ENCODE assay signal across 16 cellular contexts in genomic region chr21:31622397-31622796, GRCh38. TPM values are rescaled to one million over a fixed set of nuclear protein-coding genes. Genes with fewer than 3 reads are reported as not detected.
A peak's percentile ranks its signal among the peaks of the same experiment; 100 is the strongest.
DNase-seq lines count a peak whose midpoint lies in the region; FAIRE-seq and TF ChIP-seq lines count a peak whose summit lies in the region.
"Had no signal": no experiment of that assay in that cellular context is flagged by ENCODE, and none has a peak within 500 bp of the region (broad histone marks: within the 10 kb centered on the region; RNA-seq: fewer than 3 reads in every experiment).

No MANE protein-coding gene starts in this region.

- no peaks in the 10 kb centered on the region for H3K36me3 ChIP-seq in HEK293 (ENCODE audit: control insufficient read depth in 2 of 2, insufficient read depth in 1 of 2, low read length in 2 of 2)
- no peaks in the 10 kb centered on the region for H3K36me3 ChIP-seq in Loucy (ENCODE audit: insufficient read depth, low read length)

- no peaks in the 10 kb centered on the region for H3F3A ChIP-seq in Loucy (ENCODE audit: low read depth)

- intact Hi-C loops in posterior vena cava (cut with DNase I): no loop called here
- intact Hi-C loops in activated CD4-positive, alpha-beta memory T cell treated with anti-CD3 and anti-CD28 coated beads for 36 hours (cut with micrococcal nuclease): no loop called here

- H2AFZ ChIP-seq in Loucy (ENCODE audit: low read length): peak overlapping the region; percentile 47

- no peaks in the 10 kb centered on the region for H3K9me3 Mint-ChIP-seq in activated naive CD4-positive, alpha-beta T cell treated with anti-CD3 and anti-CD28 coated beads, Interleukin-2, amount 10 ng/mL, durations not matched to agents 7 days and 5 days
- H3K9me3 Mint-ChIP-seq in activated CD4-positive, alpha-beta memory T cell treated with anti-CD3 and anti-CD28 coated beads for 36 hours: no peaks in the 10 kb centered on the region

- H3K27ac ChIP-seq in HEK293 (ENCODE audit: extremely low read depth, low read depth, low read length): no peak overlapping the region
- H3K27ac ChIP-seq: RWPE1 had no signal

- TF ChIP-seq CTCF in HEK293 (tag by site-specific recombination; IDR thresholded peaks at IDR 0.05) (no peak), Loucy (conservative IDR thresholded peaks at IDR 0.05; ENCODE audit: low read length) (no peak)

- H3K9me3 ChIP-seq in HEK293 (ENCODE audit: control insufficient read depth, insufficient read depth, low read depth, low read length): no peaks in the 10 kb centered on the region
- H3K9me3 ChIP-seq in Loucy (ENCODE audit: insufficient read depth, low read depth, low read length): no peaks in the 10 kb centered on the region

- peak overlapping the region; percentile 40 for H3K4me2 ChIP-seq in Loucy (ENCODE audit: low read depth, low read length, poor library complexity, severe bottlenecking)

- no peak overlapping the region for H3K27ac Mint-ChIP-seq in activated naive CD4-positive, alpha-beta T cell treated with anti-CD3 and anti-CD28 coated beads, Interleukin-2, amount 10 ng/mL, durations not matched to agents 7 days and 5 days
- no peak overlapping the region for H3K27ac Mint-ChIP-seq in activated CD4-positive, alpha-beta memory T cell treated with anti-CD3 and anti-CD28 coated beads for 36 hours

- H3K79me2 ChIP-seq in Loucy (ENCODE audit: insufficient read depth, low read length): no peaks in the 10 kb centered on the region

- no peaks in the 10 kb centered on the region for H3K9me2 ChIP-seq in Loucy (replicated peaks; ENCODE audit: low read depth, low read length)

- POLR2A ChIA-PET in HEK293 (lab: Yijun Ruan, JAX): no interaction called here
- POLR2A ChIA-PET in activated CD4-positive, alpha-beta memory T cell treated with anti-CD3 and anti-CD28 coated beads for 36 hours (lab: Charles Lee): no interaction called here

- no peaks in the 10 kb centered on the region for H3K27me3 ChIP-seq in Loucy (ENCODE audit: insufficient read depth, low read length, poor library complexity, severe bottlenecking)

- peaks cover 3% of the 10 kb centered on the region for H3K27me3 Mint-ChIP-seq in activated naive CD4-positive, alpha-beta T cell treated with anti-CD3 and anti-CD28 coated beads, Interleukin-2, amount 10 ng/mL, durations not matched to agents 7 days and 5 days
- no peaks in the 10 kb centered on the region for H3K27me3 Mint-ChIP-seq in activated CD4-positive, alpha-beta memory T cell treated with anti-CD3 and anti-CD28 coated beads for 36 hours

- no peaks in the 10 kb centered on the region for H4K20me1 ChIP-seq in Loucy (ENCODE audit: insufficient read depth, low read length, poor library complexity, severe bottlenecking)

- H3K4me3 Mint-ChIP-seq in activated naive CD4-positive, alpha-beta T cell treated with anti-CD3 and anti-CD28 coated beads, Interleukin-2, amount 10 ng/mL, durations not matched to agents 7 days and 5 days: no peak overlapping the region
- no peak overlapping the region for H3K4me3 Mint-ChIP-seq in activated CD4-positive, alpha-beta memory T cell treated with anti-CD3 and anti-CD28 coated beads for 36 hours

- H3K4me1 ChIP-seq in HEK293 (ENCODE audit: control insufficient read depth, insufficient read depth, low read length): no peaks in the 10 kb centered on the region
- H3K4me1 ChIP-seq in Loucy (ENCODE audit: insufficient read depth, low read length, poor library complexity, severe bottlenecking): peaks cover 12% of the 10 kb centered on the region

- H3K4me1 Mint-ChIP-seq in activated naive CD4-positive, alpha-beta T cell treated with anti-CD3 and anti-CD28 coated beads, Interleukin-2, amount 10 ng/mL, durations not matched to agents 7 days and 5 days: peaks cover 13% of the 10 kb centered on the region
- H3K4me1 Mint-ChIP-seq in activated CD4-positive, alpha-beta memory T cell treated with anti-CD3 and anti-CD28 coated beads for 36 hours (ENCODE audit: low read depth): peaks cover 12% of the 10 kb centered on the region

- CTCF ChIA-PET in activated naive CD4-positive, alpha-beta T cell treated with anti-CD3 and anti-CD28 coated beads, Interleukin-2, amount 10 ng/mL, durations not matched to agents 7 days and 5 days (lab: Charles Lee): no interaction called here
- CTCF ChIA-PET in HEK293 (lab: Yijun Ruan, JAX): interaction anchor here (1.9 kb wide), 1 partner anchor 18 kb away, joined by 8 read pairs; no protein-coding TSS in a partner anchor
- CTCF ChIA-PET in activated CD4-positive, alpha-beta memory T cell treated with anti-CD3 and anti-CD28 coated beads for 36 hours (lab: Charles Lee): no interaction called here

- no peak for FAIRE-seq in RCC 7860 (lab: Jason Lieb, UNC)
- FAIRE-seq: GM18507 had no signal

- peak; percentile 27 for DNase-seq in activated naive CD4-positive, alpha-beta T cell treated with anti-CD3 and anti-CD28 coated beads, Interleukin-2, amount 10 ng/mL, durations not matched to agents 7 days and 5 days
- no peak for DNase-seq in activated naive CD4-positive, alpha-beta T cell treated with anti-CD3 and anti-CD28 coated beads, Interleukin-2, amount 50 U/mL, for 16 hours
- DNase-seq in posterior vena cava (ENCODE audit: low spot score) (peak; percentile 8), RCC 7860 (ENCODE audit: low spot score) (no peak)
- DNase-seq in activated CD4-positive, alpha-beta memory T cell treated with anti-CD3 and anti-CD28 coated beads for 36 hours: no peak
- DNase-seq: Calu3, KBM-7, MM.1S, NCI-H2029, NCI-H2227 treated with DMSO at 0.1 percent for 48 hours, NCI-H526 treated with DMSO at 0.1 percent for 48 hours, SHP77 had no signal

- H3K4me3 ChIP-seq in HEK293 (ENCODE audit: low read depth, low read length) (no peak overlapping the region), Loucy (ENCODE audit: low read length, poor library complexity, severe bottlenecking) (peak overlapping the region; percentile 41)

- no peaks in the 10 kb centered on the region for H3K36me3 Mint-ChIP-seq in activated naive CD4-positive, alpha-beta T cell treated with anti-CD3 and anti-CD28 coated beads, Interleukin-2, amount 10 ng/mL, durations not matched to agents 7 days and 5 days
- H3K36me3 Mint-ChIP-seq in activated CD4-positive, alpha-beta memory T cell treated with anti-CD3 and anti-CD28 coated beads for 36 hours: no peaks in the 10 kb centered on the region

- peak overlapping the region; percentile 4 for H3K9ac ChIP-seq in Loucy (ENCODE audit: low read depth, low read length, poor library complexity, severe bottlenecking)

TF ChIP-seq in HEK293, 187 proteins besides CTCF, POLR2A, EP300 and RAD21:
- TF ChIP-seq PRDM1 (tag by site-specific recombination; IDR thresholded peaks at IDR 0.05) (peak; percentile 57), ZSCAN4 (tag by site-specific recombination; IDR thresholded peaks at IDR 0.05) (no peak), KLF10 (tag by site-specific recombination; IDR thresholded peaks at IDR 0.05) (no peak), EGR2 (tag by site-specific recombination; IDR thresholded peaks at IDR 0.05; ENCODE audit: low read depth) (peak; percentile 51; the same call in 1 of the 2 replicates)
TF ChIP-seq in HEK293: peak in this region for 2.

RNA-seq across cellular contexts. Expression of gene SOD1, which starts 37.1 kb away (rescaled TPM):
- total RNA-seq in posterior vena cava: 100 to 1,000 TPM; 164 to 183 TPM
- total RNA-seq in activated CD4-positive, alpha-beta memory T cell treated with anti-CD3 and anti-CD28 coated beads for 36 hours: 100 to 1,000 TPM; 280 to 286 TPM

Comparison
In these comparisons a context has a peak if more than half of its experiments do, and no peak if none do; other contexts are left out.
1. DNase-seq: peak in activated naive CD4-positive, alpha-beta T cell treated with anti-CD3 and anti-CD28 coated beads, Interleukin-2, amount 10 ng/mL, durations not matched to agents 7 days and 5 days (single experiment) and posterior vena cava (single experiment); none in activated naive CD4-positive, alpha-beta T cell treated with anti-CD3 and anti-CD28 coated beads, Interleukin-2, amount 50 U/mL, for 16 hours (single experiment), activated CD4-positive, alpha-beta memory T cell treated with anti-CD3 and anti-CD28 coated beads for 36 hours (single experiment) and RCC 7860 (single experiment).